26 cellular contexts compared by ENCODE assay signal in the genomic region with DNA sequence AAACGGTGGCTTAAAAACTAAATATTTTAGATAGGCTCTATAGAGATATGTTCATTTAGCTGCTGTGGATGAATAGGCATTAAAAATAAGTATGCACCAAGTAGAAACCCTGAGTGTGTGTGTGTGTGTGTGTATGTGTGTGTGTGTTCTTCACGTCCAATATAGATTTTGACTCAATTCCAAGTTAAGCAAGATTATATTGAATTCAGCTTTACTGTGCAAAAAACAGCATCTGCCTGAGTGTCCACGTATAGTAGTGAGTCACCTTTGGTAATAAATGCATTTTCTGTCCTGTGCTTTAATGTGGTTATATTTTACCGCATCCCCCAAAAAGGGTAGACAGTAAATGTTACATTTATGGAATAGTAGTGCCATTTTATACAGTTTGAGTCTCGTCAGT.
DNase-seq lines count a peak whose midpoint lies in the region; ATAC-seq, FAIRE-seq and TF ChIP-seq lines count a peak whose summit lies in the region.
"Had no signal": no experiment of that assay in that cellular context is flagged by ENCODE, and none has a peak within 500 bp of the region (broad histone marks: within the 10 kb centered on the region; RNA-seq: fewer than 3 reads in every experiment).

No MANE protein-coding gene starts in this region.

- no peaks in the 10 kb centered on the region for H3K79me1 ChIP-seq in trophoblast cell (ENCODE audit: low read length)

- no peak overlapping the region for H3K4me3 Mint-ChIP-seq in astrocyte (ENCODE audit: unreplicated experiment)
- no peak overlapping the region for H3K4me3 Mint-ChIP-seq in activated T-cell treated with anti-CD3 and anti-CD28 coated beads, Interleukin-2, amount 50 U/mL, for 4 hours
- H3K4me3 Mint-ChIP-seq: activated CD4-positive, alpha-beta memory T cell treated with anti-CD3 and anti-CD28 coated beads, Interleukin-2, amount 10 ng/mL, durations not matched to agents 7 days and 5 days; activated naive CD8-positive, alpha-beta T cell treated with anti-CD3 and anti-CD28 coated beads, Interleukin-2, amount 50 U/mL, for 24 hours; natural killer cell had no signal

- H3K27me3 Mint-ChIP-seq in astrocyte (ENCODE audit: low read depth, unreplicated experiment) = no peaks in the 10 kb centered on the region
- H3K27me3 Mint-ChIP-seq in activated T-cell treated with anti-CD3 and anti-CD28 coated beads, Interleukin-2, amount 50 U/mL, for 4 hours (ENCODE audit: low read depth) = no peaks in the 10 kb centered on the region
- H3K27me3 Mint-ChIP-seq: activated CD4-positive, alpha-beta memory T cell treated with anti-CD3 and anti-CD28 coated beads, Interleukin-2, amount 10 ng/mL, durations not matched to agents 7 days and 5 days; activated naive CD8-positive, alpha-beta T cell treated with anti-CD3 and anti-CD28 coated beads, Interleukin-2, amount 50 U/mL, for 24 hours had no signal

- no peak overlapping the region for H2AFZ ChIP-seq in KMS-11 (ENCODE audit: low read depth)
- no peak overlapping the region for H2AFZ ChIP-seq in astrocyte (ENCODE audit: low read depth, low read length)
- H2AFZ ChIP-seq in trophoblast cell (ENCODE audit: insufficient read depth, low read length, poor library complexity) = no peak overlapping the region

- H3K27me3 ChIP-seq in KMS-11 (ENCODE audit: insufficient read depth, low read depth) (no peaks in the 10 kb centered on the region), astrocyte (ENCODE audit: insufficient read depth, low read length) (no peaks in the 10 kb centered on the region), trophoblast cell (ENCODE audit: insufficient read depth, low read length) (no peaks in the 10 kb centered on the region)
- H3K27me3 ChIP-seq: breast epithelium, ovary, right atrium auricular region, upper lobe of right lung had no signal

- peak overlapping the region; percentile 31; the same call in 1 of the 2 replicates for H3K4me2 ChIP-seq in KMS-11
- peak overlapping the region; percentile 34 for H3K4me2 ChIP-seq in astrocyte (ENCODE audit: low read length)
- no peak overlapping the region for H3K4me2 ChIP-seq in trophoblast cell (ENCODE audit: low read length)

- H3K27ac Mint-ChIP-seq in astrocyte (ENCODE audit: unreplicated experiment) = no peak overlapping the region
- H3K27ac Mint-ChIP-seq: activated CD4-positive, alpha-beta memory T cell treated with anti-CD3 and anti-CD28 coated beads, Interleukin-2, amount 10 ng/mL, durations not matched to agents 7 days and 5 days; activated naive CD8-positive, alpha-beta T cell treated with anti-CD3 and anti-CD28 coated beads, Interleukin-2, amount 50 U/mL, for 24 hours; natural killer cell had no signal

- H3K4me1 ChIP-seq in KMS-11 (ENCODE audit: low read depth, poor library complexity, severe bottlenecking) (peaks cover 26% of the 10 kb centered on the region), astrocyte (ENCODE audit: insufficient read depth, low read length) (peaks cover 28% of the 10 kb centered on the region), trophoblast cell (ENCODE audit: control insufficient read depth in 1 of 2, insufficient read depth in 2 of 2, low read length in 2 of 2) (no peaks in the 10 kb centered on the region)
- H3K4me1 ChIP-seq: breast epithelium, right atrium auricular region had no signal

- H3K23ac ChIP-seq in trophoblast cell (ENCODE audit: low read length) = no peak overlapping the region

- H3K9me3 Mint-ChIP-seq in astrocyte (ENCODE audit: unreplicated experiment) = no peaks in the 10 kb centered on the region
- no peaks in the 10 kb centered on the region for H3K9me3 Mint-ChIP-seq in activated T-cell treated with anti-CD3 and anti-CD28 coated beads, Interleukin-2, amount 50 U/mL, for 4 hours
- H3K9me3 Mint-ChIP-seq: activated CD4-positive, alpha-beta memory T cell treated with anti-CD3 and anti-CD28 coated beads, Interleukin-2, amount 10 ng/mL, durations not matched to agents 7 days and 5 days; activated naive CD8-positive, alpha-beta T cell treated with anti-CD3 and anti-CD28 coated beads, Interleukin-2, amount 50 U/mL, for 24 hours; natural killer cell had no signal

- no peak overlapping the region for H3K4ac ChIP-seq in trophoblast cell (ENCODE audit: low read depth, low read length)

- H3K36me3 ChIP-seq in KMS-11 (ENCODE audit: insufficient read depth) (no peaks in the 10 kb centered on the region), astrocyte (ENCODE audit: insufficient read depth, low read length) (peaks cover 12% of the 10 kb centered on the region), trophoblast cell (ENCODE audit: control insufficient read depth in 1 of 2, insufficient read depth in 2 of 2, low read length in 2 of 2) (peaks cover 2 to 3% of the 10 kb centered on the region in 2 experiments)
- H3K36me3 ChIP-seq: breast epithelium, ovary had no signal

- H3K4me1 Mint-ChIP-seq in astrocyte (ENCODE audit: low read depth, unreplicated experiment) = peaks cover 27% of the 10 kb centered on the region
- H3K4me1 Mint-ChIP-seq in activated T-cell treated with anti-CD3 and anti-CD28 coated beads, Interleukin-2, amount 50 U/mL, for 4 hours (ENCODE audit: low read depth) = peaks cover 9% of the 10 kb centered on the region

- H3K79me2 ChIP-seq in KMS-11 (ENCODE audit: insufficient read depth, low read depth) (no peaks in the 10 kb centered on the region), astrocyte (ENCODE audit: insufficient read depth, low read length) (no peaks in the 10 kb centered on the region), trophoblast cell (ENCODE audit: control insufficient read depth, insufficient read depth, low read length, poor library complexity) (no peaks in the 10 kb centered on the region)

- H2BK5ac ChIP-seq in trophoblast cell (ENCODE audit: low read depth, low read length, poor library complexity) = no peak overlapping the region

- no peak overlapping the region for H4K12ac ChIP-seq in trophoblast cell (ENCODE audit: low read depth, low read length)

- no peak for TF ChIP-seq CTCF in KMS-11 (conservative IDR thresholded peaks at IDR 0.05; ENCODE audit: low read depth, low read length)
- no peak for TF ChIP-seq CTCF in astrocyte (IDR thresholded peaks at IDR 0.05; ENCODE audit: insufficient read depth, low read depth, low read length)

- H3K9me3 ChIP-seq in astrocyte (ENCODE audit: insufficient read depth, low read depth, low read length) (no peaks in the 10 kb centered on the region), trophoblast cell (ENCODE audit: insufficient read depth, low read depth, low read length) (no peaks in the 10 kb centered on the region)
- H3K9me3 ChIP-seq: breast epithelium, ovary, right atrium auricular region, upper lobe of right lung had no signal

- peak; percentile 67 for FAIRE-seq in astrocyte (lab: Jason Lieb, UNC)

- H3K36me3 Mint-ChIP-seq in astrocyte (ENCODE audit: low read depth, unreplicated experiment) = peaks cover 27% of the 10 kb centered on the region
- peaks cover 29% of the 10 kb centered on the region for H3K36me3 Mint-ChIP-seq in activated T-cell treated with anti-CD3 and anti-CD28 coated beads, Interleukin-2, amount 50 U/mL, for 4 hours (ENCODE audit: insufficient read depth)

- H3K18ac ChIP-seq in trophoblast cell (ENCODE audit: low read length) = no peak overlapping the region

- ATAC-seq in left lobe of liver = peak; percentile 46
- no peak for ATAC-seq in activated T-cell treated with anti-CD3 and anti-CD28 coated beads, Interleukin-2, amount 50 U/mL, for 4 hours
- ATAC-seq: activated naive CD8-positive, alpha-beta T cell treated with anti-CD3 and anti-CD28 coated beads, Interleukin-2, amount 50 U/mL, for 24 hours; natural killer cell had no signal

- no CpG with 5 or more reads among the region's 5 CpGs for WGBS in trophoblast cell (ENCODE audit: extremely low coverage, insufficient coverage, insufficient read length)

- no peak overlapping the region for H2AK5ac ChIP-seq in trophoblast cell (ENCODE audit: low read length)

- H3K9ac ChIP-seq in KMS-11 (no peak overlapping the region), astrocyte (ENCODE audit: low read length) (peak overlapping the region; percentile 31), trophoblast cell (ENCODE audit: low read length) (no peak overlapping the region)

- H3K14ac ChIP-seq in trophoblast cell (ENCODE audit: low read length) = no peak overlapping the region

- H2BK120ac ChIP-seq in trophoblast cell (ENCODE audit: insufficient read depth, low read length, poor library complexity) = no peak overlapping the region

- no peak overlapping the region for H4K91ac ChIP-seq in trophoblast cell (ENCODE audit: low read depth, low read length)

- H3K27ac ChIP-seq in KMS-11 = no peak overlapping the region
- H3K27ac ChIP-seq in astrocyte (ENCODE audit: low read depth, low read length) = peak overlapping the region; percentile 60
- no peak overlapping the region for H3K27ac ChIP-seq in trophoblast cell (ENCODE audit: low read depth, low read length)
- H3K27ac ChIP-seq: breast epithelium, ovary, right atrium auricular region had no signal

- no peaks in the 10 kb centered on the region for H4K20me1 ChIP-seq in KMS-11 (ENCODE audit: insufficient read depth)
- H4K20me1 ChIP-seq in astrocyte (ENCODE audit: insufficient read depth, low read length) = no peaks in the 10 kb centered on the region

- H3K4me3 ChIP-seq in KMS-11 (IDR thresholded peaks at IDR 0.05; ENCODE audit: insufficient read depth, low read depth, low read length) (no peak overlapping the region), astrocyte (ENCODE audit: insufficient read depth, low read depth, low read length) (no peak overlapping the region), trophoblast cell (ENCODE audit: low read depth, low read length) (no peak overlapping the region)
- H3K4me3 ChIP-seq: breast epithelium, ovary, right atrium auricular region, upper lobe of right lung had no signal

- no peak overlapping the region for H2BK12ac ChIP-seq in trophoblast cell (ENCODE audit: low read length)

- H4K8ac ChIP-seq in trophoblast cell (ENCODE audit: low read depth, low read length) = no peak overlapping the region

- DNase-seq in COLO829 (ENCODE audit: low spot score) (peak; percentile 33), astrocyte (ENCODE audit: low read depth) (peak; percentile 73), left lobe of liver (ENCODE audit: low spot score) (no peak), NCI-H82 treated with DMSO at 0.1 percent for 48 hours (lab: John Stamatoyannopoulos, UW; ENCODE audit: unreplicated experiment) (no peak), GM19240 (ENCODE audit: insufficient read length, low spot score) (no peak), trophoblast cell (no peak)
- no peak for DNase-seq in activated T-cell treated with anti-CD3 and anti-CD28 coated beads, Interleukin-2, amount 50 U/mL, for 4 hours
- DNase-seq: activated CD4-positive, alpha-beta memory T cell treated with anti-CD3 and anti-CD28 coated beads, Interleukin-2, amount 10 ng/mL, durations not matched to agents 7 days and 5 days; activated CD4-positive, CD25-positive, alpha-beta regulatory T cell; activated gamma-delta T cell; activated naive CD8-positive, alpha-beta T cell treated with anti-CD3 and anti-CD28 coated beads, Interleukin-2, amount 50 U/mL, for 24 hours; C1 segment of cervical spinal cord; cortex of kidney; GDM1; natural killer cell; NCI-H1105 treated with DMSO at 0.1 percent for 48 hours; NCI-H2081 treated with DMSO at 0.1 percent for 48 hours; NCI-H446 treated with DMSO at 0.1 percent for 48 hours; NK-92 treated with Interleukin-12 subunit alpha and Interleukin-12 subunit beta, amount 100 ng/mL, for 24 hours; ovary; RPMI8226; T-helper 9 cell; upper lobe of right lung had no signal

Comparison
In these comparisons a context has a peak if more than half of its experiments do, and no peak if none do; other contexts are left out.
1. DNase-seq: peak in COLO829 (single experiment) and astrocyte (single experiment); none in left lobe of liver (single experiment), NCI-H82 treated with DMSO at 0.1 percent for 48 hours (single experiment), GM19240 (single experiment), trophoblast cell (0 of 2) and activated T-cell treated with anti-CD3 and anti-CD28 coated beads, Interleukin-2, amount 50 U/mL, for 4 hours (single experiment).